ENCODE assay signal across 34 cellular contexts in the genomic region with DNA sequence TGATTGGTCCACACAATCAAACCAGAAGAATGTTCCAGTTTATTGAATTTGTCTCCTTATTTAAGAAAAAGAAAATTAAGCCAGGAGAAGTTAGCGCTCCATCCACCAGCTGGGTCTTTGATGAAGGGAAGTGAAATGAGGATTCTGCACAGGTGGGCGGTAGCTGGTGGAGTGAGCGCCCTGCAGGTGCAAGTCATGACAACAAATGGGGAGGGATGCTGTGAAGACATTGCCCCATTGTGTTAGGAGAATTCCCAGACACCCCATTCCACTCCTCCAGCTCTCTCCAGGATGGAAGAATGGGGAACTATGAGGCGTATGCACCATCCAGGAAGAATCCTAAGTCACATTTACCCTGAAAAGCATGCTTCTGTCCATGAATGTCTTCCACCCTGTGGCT. TPM values are rescaled to one million over a fixed set of nuclear protein-coding genes. Genes with fewer than 3 reads are reported as not detected.
"Had no signal": no experiment of that assay in that cellular context is flagged by ENCODE, and none has a peak within 500 bp of the region (broad histone marks: within the 10 kb centered on the region; RNA-seq: fewer than 3 reads in every experiment).

No MANE protein-coding gene starts in this region.

- H3K4me3 ChIP-seq: left ventricle myocardium inferior, lung, neural progenitor cell, right atrium auricular region, right lobe of liver, smooth muscle cell, tibial nerve, upper lobe of left lung, vagina had no signal

- H2AFZ ChIP-seq: neural progenitor cell, parathyroid adenoma had no signal

- ATAC-seq: natural killer cell; right lobe of liver; stimulated activated memory B cell treated with anti-CD40 and anti-IgM and Interleukin-4, amounts not matched to agents 10 μg/mL and 1 μg/mL and 100 μg/mL, for 72 hours; stimulated activated naive CD8-positive, alpha-beta T cell treated with anti-CD3 and anti-CD28 coated beads, Interleukin-15, amount 100 ng/mL, for 72 hours had no signal

- H3K4me1 ChIP-seq: left ventricle myocardium inferior, neural progenitor cell, parathyroid adenoma, right atrium auricular region, right lobe of liver, upper lobe of left lung, vagina had no signal

- H3K36me3 Mint-ChIP-seq: naive B cell; natural killer cell; stimulated activated memory B cell treated with anti-CD40 and anti-IgM and Interleukin-4, amounts not matched to agents 10 μg/mL and 1 μg/mL and 100 μg/mL, for 72 hours had no signal

- H3K4me1 Mint-ChIP-seq: natural killer cell; nephron progenitor cell; stimulated activated naive CD8-positive, alpha-beta T cell treated with anti-CD3 and anti-CD28 coated beads, Interleukin-15, amount 100 ng/mL, for 72 hours had no signal

- H3K4me2 ChIP-seq: neural progenitor cell, smooth muscle cell had no signal

- H3K27ac Mint-ChIP-seq: mesothelial cell of epicardium; natural killer cell; nephron progenitor cell; neural progenitor cell; progenitor cell of endocrine pancreas; stimulated activated memory B cell treated with anti-CD40 and anti-IgM and Interleukin-4, amounts not matched to agents 10 μg/mL and 1 μg/mL and 100 μg/mL, for 72 hours; stimulated activated naive CD8-positive, alpha-beta T cell treated with anti-CD3 and anti-CD28 coated beads, Interleukin-15, amount 100 ng/mL, for 72 hours had no signal

- H3K9me3 ChIP-seq: left ventricle myocardium inferior, neutrophil, right atrium auricular region, right lobe of liver, tibial nerve, upper lobe of left lung, vagina had no signal

- DNase-seq: hypothalamus; islet precursor cell; left ventricle myocardium inferior; mesendoderm; naive B cell; natural killer cell; nephron progenitor cell; occipital lobe; right lobe of liver; stimulated activated CD4-positive, alpha-beta T cell treated with anti-CD3 and anti-CD28 coated beads, Interleukin-1b, Interleukin-23, amount 100 ng/mL, for 48 hours; stimulated activated CD4-positive, alpha-beta T cell treated with anti-CD3 and anti-CD28 coated beads, Interleukin-2, amount 100 ng/mL, for 48 hours; stimulated activated CD4-positive, alpha-beta T cell treated with anti-CD3 and anti-CD28 coated beads, Interleukin-4, amount 100 ng/mL, for 4 hours; stimulated activated CD8-positive, alpha-beta memory T cell treated with anti-CD3 and anti-CD28 coated beads, Interleukin-4, amount 100 ng/mL, for 48 hours; stimulated activated naive CD4-positive, alpha-beta T cell treated with Interleukin-2 at 50 U/mL for 16 hours; stimulated activated naive CD8-positive, alpha-beta T cell treated with anti-CD3 and anti-CD28 coated beads, Interleukin-15, amount 100 ng/mL, for 72 hours; substantia nigra; upper lobe of left lung had no signal

- H3K4me3 Mint-ChIP-seq: mesothelial cell of epicardium; naive B cell; natural killer cell; nephron progenitor cell; neural progenitor cell; stimulated activated memory B cell treated with anti-CD40 and anti-IgM and Interleukin-4, amounts not matched to agents 10 μg/mL and 1 μg/mL and 100 μg/mL, for 72 hours; stimulated activated naive CD8-positive, alpha-beta T cell treated with anti-CD3 and anti-CD28 coated beads, Interleukin-15, amount 100 ng/mL, for 72 hours had no signal

- H3K27ac ChIP-seq: left ventricle myocardium inferior, neural progenitor cell, neutrophil, parathyroid adenoma, right atrium auricular region, right lobe of liver, tibial nerve, upper lobe of left lung, vagina had no signal

- H3K27me3 ChIP-seq: neural progenitor cell, right atrium auricular region, right lobe of liver, tibial nerve, upper lobe of left lung, vagina had no signal

- H3K36me3 ChIP-seq: left ventricle myocardium inferior, neural progenitor cell, neutrophil, right atrium auricular region, right lobe of liver, tibial nerve, upper lobe of left lung, vagina had no signal

- H3K9me3 Mint-ChIP-seq: natural killer cell; nephron progenitor cell; stimulated activated memory B cell treated with anti-CD40 and anti-IgM and Interleukin-4, amounts not matched to agents 10 μg/mL and 1 μg/mL and 100 μg/mL, for 72 hours; stimulated activated naive CD8-positive, alpha-beta T cell treated with anti-CD3 and anti-CD28 coated beads, Interleukin-15, amount 100 ng/mL, for 72 hours had no signal

- H3K79me2 ChIP-seq: parathyroid adenoma had no signal

RNA-seq across cellular contexts. Expression of a gene that starts 35.5 kb away (rescaled TPM):
- total RNA-seq: left ventricle myocardium inferior, lower leg skin, mononuclear cell, natural killer cell, osteocyte, pulmonary artery endothelial cell, right atrium auricular region, smooth muscle cell, temporal lobe, tibial nerve, urinary bladder, vagina had no signal

RNA-seq across cellular contexts. Expression of a gene that starts 35.7 kb away (rescaled TPM):
- total RNA-seq: left ventricle myocardium inferior, natural killer cell had no signal
